Comparison of ENCODE assay signal across 7 cellular contexts in genomic region chr5:78984020-78984610, GRCh38. TPM values are rescaled to one million over a fixed set of nuclear protein-coding genes. Genes with fewer than 3 reads are reported as not detected.
DNase-seq lines count a peak whose midpoint lies in the region; ATAC-seq and TF ChIP-seq lines count a peak whose summit lies in the region.

No MANE protein-coding gene starts in this region.

- no peaks in the 10 kb centered on the region for H3K9me3 ChIP-seq in iPS-20b (ENCODE audit: insufficient read depth, low read depth, low read length)

- H3K27me3 ChIP-seq in HL-60 (ENCODE audit: insufficient read depth, poor library complexity, severe bottlenecking): no peaks in the 10 kb centered on the region
- H3K27me3 ChIP-seq in iPS-20b (ENCODE audit: insufficient read depth, low read length): peaks cover 3% of the 10 kb centered on the region; the same call in 1 of the 2 replicates

- H3K36me3 ChIP-seq in iPS-20b (ENCODE audit: insufficient read depth, low read depth, low read length): no peaks in the 10 kb centered on the region

- no peaks in the 10 kb centered on the region for H3K27me3 Mint-ChIP-seq in stimulated activated memory B cell treated with anti-CD40 and anti-IgM and Interleukin-4, amounts not matched to agents 10 μg/mL and 1 μg/mL and 100 μg/mL, for 72 hours

- H3K4me1 Mint-ChIP-seq in stimulated activated memory B cell treated with anti-CD40 and anti-IgM and Interleukin-4, amounts not matched to agents 10 μg/mL and 1 μg/mL and 100 μg/mL, for 72 hours: peaks cover 52% of the 10 kb centered on the region

- no peak for TF ChIP-seq CTCF in GM12875 (IDR thresholded peaks at IDR 0.05; ENCODE audit: borderline replicate concordance, insufficient read depth, low read depth, low read length)
- TF ChIP-seq CTCF in HL-60 (IDR thresholded peaks at IDR 0.05; ENCODE audit: insufficient read depth, low read length): no peak
- TF ChIP-seq CTCF in GM10248 (IDR thresholded peaks at IDR 0.05; ENCODE audit: control extremely low read depth, extremely low read depth, low read depth, missing control alignments): no peak

- H3K27ac Mint-ChIP-seq in activated naive CD4-positive, alpha-beta T cell treated with anti-CD3 and anti-CD28 coated beads, Interleukin-2, amount 50 U/mL, for 72 hours: peak overlapping the region; percentile 90 to 92
- H3K27ac Mint-ChIP-seq in stimulated activated memory B cell treated with anti-CD40 and anti-IgM and Interleukin-4, amounts not matched to agents 10 μg/mL and 1 μg/mL and 100 μg/mL, for 72 hours: peak overlapping the region; percentile 98

- peaks cover 0 to 5% of the 10 kb centered on the region in 2 donors for H3K36me3 Mint-ChIP-seq in activated naive CD4-positive, alpha-beta T cell treated with anti-CD3 and anti-CD28 coated beads, Interleukin-2, amount 50 U/mL, for 72 hours
- peaks cover 6% of the 10 kb centered on the region for H3K36me3 Mint-ChIP-seq in stimulated activated memory B cell treated with anti-CD40 and anti-IgM and Interleukin-4, amounts not matched to agents 10 μg/mL and 1 μg/mL and 100 μg/mL, for 72 hours

- CTCF ChIA-PET in GM10248 (lab: Yijun Ruan, JAX): interaction anchor here (0.8 to 3.8 kb wide), 7 partner anchors 11 to 721 kb away, joined by 3 to 19 read pairs (median 4); no protein-coding TSS in a partner anchor

- H3K4me1 ChIP-seq in iPS-20b (ENCODE audit: insufficient read depth, low read length): peaks cover 14% of the 10 kb centered on the region; the same call in 1 of the 2 replicates

- H3K4me3 ChIP-seq in GM12875 (ENCODE audit: low read depth, low read length): peak overlapping the region; percentile 97
- H3K4me3 ChIP-seq in HL-60 (replicated peaks; ENCODE audit: insufficient read depth, low read length): peak overlapping the region; percentile 62
- H3K4me3 ChIP-seq in iPS-20b (ENCODE audit: low read length): peak overlapping the region; percentile 71

- DNase-seq in HL-60 (ENCODE audit: low read depth in 1 of 2, low spot score in 1 of 2) (no peak), GM10248 (ENCODE audit: extremely low spot score) (no peak), NCI-H2081 treated with DMSO at 0.1 percent for 48 hours (lab: John Stamatoyannopoulos, UW) (no peak)
- no peak for DNase-seq in activated naive CD4-positive, alpha-beta T cell treated with anti-CD3 and anti-CD28 coated beads, Interleukin-2, amount 50 U/mL, for 72 hours (ENCODE audit: low spot score in 2 of 2)

- no peak for ATAC-seq in activated naive CD4-positive, alpha-beta T cell treated with anti-CD3 and anti-CD28 coated beads, Interleukin-2, amount 50 U/mL, for 72 hours
- no peak for ATAC-seq in stimulated activated memory B cell treated with anti-CD40 and anti-IgM and Interleukin-4, amounts not matched to agents 10 μg/mL and 1 μg/mL and 100 μg/mL, for 72 hours

- peak overlapping the region; percentile 75; the same call in 1 of the 2 replicates for H3K9ac ChIP-seq in iPS-20b (ENCODE audit: low read depth, low read length)

- H3K9me3 Mint-ChIP-seq in activated naive CD4-positive, alpha-beta T cell treated with anti-CD3 and anti-CD28 coated beads, Interleukin-2, amount 50 U/mL, for 72 hours: no peaks in the 10 kb centered on the region
- H3K9me3 Mint-ChIP-seq in stimulated activated memory B cell treated with anti-CD40 and anti-IgM and Interleukin-4, amounts not matched to agents 10 μg/mL and 1 μg/mL and 100 μg/mL, for 72 hours: no peaks in the 10 kb centered on the region

- peak overlapping the region; percentile 93 for H3K4me3 Mint-ChIP-seq in stimulated activated memory B cell treated with anti-CD40 and anti-IgM and Interleukin-4, amounts not matched to agents 10 μg/mL and 1 μg/mL and 100 μg/mL, for 72 hours

- POLR2A ChIA-PET in GM10248 (lab: Yijun Ruan, JAX): interaction anchor here (0.7 kb wide), 1 partner anchor 623 kb away, joined by 3 read pairs; no protein-coding TSS in a partner anchor

- peak overlapping the region; percentile 90 for H3K27ac ChIP-seq in HL-60 (replicated peaks)
- H3K27ac ChIP-seq in iPS-20b (ENCODE audit: low read length): peak overlapping the region; percentile 9

RNA-seq across cellular contexts. Expression of gene ARSB, which starts 1.0 kb away (rescaled TPM):
- 1 to 10 TPM; 5.0 to 8.2 TPM for total RNA-seq in activated naive CD4-positive, alpha-beta T cell treated with anti-CD3 and anti-CD28 coated beads, Interleukin-2, amount 50 U/mL, for 72 hours
